9 cellular contexts compared by ENCODE assay signal in genomic region chr13:31538067-31539042, GRCh38.
DNase-seq lines count a peak whose midpoint lies in the region; ATAC-seq and TF ChIP-seq lines count a peak whose summit lies in the region.
"Had no signal": no experiment of that assay in that cellular context is flagged by ENCODE, and none has a peak within 500 bp of the region (broad histone marks: within the 10 kb centered on the region; RNA-seq: fewer than 3 reads in every experiment).

No MANE protein-coding gene starts in this region.

- H3K79me2 ChIP-seq in fibroblast of lung (ENCODE audit: control insufficient read depth, insufficient read depth, low read length): no peaks in the 10 kb centered on the region

- no TSS peak for BruUV-seq in Panc1 (replicated peaks; lab: Mats Ljungman, UMichigan)

- H3K9me3 Mint-ChIP-seq in stimulated activated memory B cell treated with anti-CD40 and anti-IgM and Interleukin-4, amounts not matched to agents 10 μg/mL and 1 μg/mL and 100 μg/mL, for 72 hours: peaks cover 5% of the 10 kb centered on the region

- no peaks in the 10 kb centered on the region for H3K36me3 ChIP-seq in Panc1 (ENCODE audit: control insufficient read depth, insufficient read depth, low read length)
- H3K36me3 ChIP-seq in fibroblast of lung (ENCODE audit: control insufficient read depth, insufficient read depth, low read length): no peaks in the 10 kb centered on the region
- no peaks in the 10 kb centered on the region for H3K36me3 ChIP-seq in thoracic aorta

- H3K27me3 Mint-ChIP-seq in stimulated activated memory B cell treated with anti-CD40 and anti-IgM and Interleukin-4, amounts not matched to agents 10 μg/mL and 1 μg/mL and 100 μg/mL, for 72 hours: no peaks in the 10 kb centered on the region

- no peak for ATAC-seq in Panc1
- no peak for ATAC-seq in thoracic aorta (ENCODE audit: insufficient number of reproducible peaks, low FRiP score, low read depth)
- no peak for ATAC-seq in stimulated activated memory B cell treated with anti-CD40 and anti-IgM and Interleukin-4, amounts not matched to agents 10 μg/mL and 1 μg/mL and 100 μg/mL, for 72 hours
- ATAC-seq in HG03571 (IDR thresholded peaks at IDR 0.05; ENCODE audit: unreplicated experiment): no peak

- POLR2A ChIA-PET in Panc1 (lab: Charles Lee): no interaction called here

- H3K4me2 ChIP-seq in fibroblast of lung (ENCODE audit: extremely low read depth, insufficient read depth, low read length): no peak overlapping the region

- DNase-seq in NCI-H1105 treated with DMSO at 0.1 percent for 48 hours (lab: John Stamatoyannopoulos, UW) (peak; percentile 10), NCI-H1105 (lab: John Stamatoyannopoulos, UW) (no peak), Panc1 (ENCODE audit: low read depth, low spot score) (no peak), fibroblast of lung (ENCODE audit: low read depth in 2 of 2) (peak; percentile 29 to 56), thoracic aorta (ENCODE audit: low spot score) (no peak)
- DNase-seq in activated CD4-positive, alpha-beta T cell treated with anti-CD3 and anti-CD28 coated beads for 48 hours: no peak

- no peaks in the 10 kb centered on the region for H3K9me3 ChIP-seq in Panc1 (ENCODE audit: control insufficient read depth, insufficient read depth, low read depth, low read length)
- H3K9me3 ChIP-seq in fibroblast of lung (ENCODE audit: control insufficient read depth, insufficient read depth, low read depth, low read length): no peaks in the 10 kb centered on the region
- no peaks in the 10 kb centered on the region for H3K9me3 ChIP-seq in thoracic aorta

- no peak overlapping the region for H3K9ac ChIP-seq in fibroblast of lung (ENCODE audit: insufficient read depth, low read length)

- H3K27me3 ChIP-seq in Panc1 (ENCODE audit: control insufficient read depth, insufficient read depth, low read length) (no peaks in the 10 kb centered on the region), fibroblast of lung (ENCODE audit: control insufficient read depth, insufficient read depth, low read length) (peaks cover 4% of the 10 kb centered on the region), thoracic aorta (replicated peaks; ENCODE audit: insufficient read depth) (no peaks in the 10 kb centered on the region)

- no peak overlapping the region for H3K4me3 Mint-ChIP-seq in stimulated activated memory B cell treated with anti-CD40 and anti-IgM and Interleukin-4, amounts not matched to agents 10 μg/mL and 1 μg/mL and 100 μg/mL, for 72 hours
- H3K4me3 Mint-ChIP-seq: B cell had no signal

- intact Hi-C loops in Panc1 (cut with micrococcal nuclease; ENCODE audit: unreplicated experiment): loop anchor here (5.0 kb wide), 1 partner anchor 204 kb away; no protein-coding TSS in a partner anchor

- H3K4me3 ChIP-seq in Panc1 (ENCODE audit: low read depth in 2 of 2, low read length in 2 of 2): no peak overlapping the region
- no peak overlapping the region for H3K4me3 ChIP-seq in fibroblast of lung (replicated peaks in 1 of 4; ENCODE audit: control extremely low read depth in 1 of 4, insufficient read depth in 1 of 4, low read depth in 3 of 4, low read length in 4 of 4)
- no peak overlapping the region for H3K4me3 ChIP-seq in thoracic aorta

- H3K27ac ChIP-seq in Panc1 (ENCODE audit: low read length) (no peak overlapping the region), fibroblast of lung (ENCODE audit: insufficient read depth, low read length) (no peak overlapping the region), thoracic aorta (no peak overlapping the region)

- TF ChIP-seq CTCF in Panc1 (IDR thresholded peaks at IDR 0.05): peak; percentile 47
- peak; percentile 68 to 74 for TF ChIP-seq CTCF in fibroblast of lung (conservative IDR thresholded peaks at IDR 0.05 in 1 of 2, IDR thresholded peaks at IDR 0.05 in 1 of 2; ENCODE audit: low read depth in 1 of 2, low read length in 2 of 2)
- peak; percentile 31 for TF ChIP-seq CTCF in thoracic aorta (IDR thresholded peaks at IDR 0.05)

- no peaks in the 10 kb centered on the region for H3K4me1 Mint-ChIP-seq in stimulated activated memory B cell treated with anti-CD40 and anti-IgM and Interleukin-4, amounts not matched to agents 10 μg/mL and 1 μg/mL and 100 μg/mL, for 72 hours
- H3K4me1 Mint-ChIP-seq: B cell had no signal

- CTCF ChIA-PET in Panc1 (lab: Charles Lee): interaction anchor here (0.6 kb wide), 1 partner anchor 147 kb away, joined by 3 read pairs; no protein-coding TSS in a partner anchor

- no peak overlapping the region for H3K27ac Mint-ChIP-seq in stimulated activated memory B cell treated with anti-CD40 and anti-IgM and Interleukin-4, amounts not matched to agents 10 μg/mL and 1 μg/mL and 100 μg/mL, for 72 hours
- H3K27ac Mint-ChIP-seq: B cell had no signal

- in situ Hi-C loops in Panc1 (cut with HindIII; ENCODE audit: low pct_unique_long_range_greater_than_20kb, low sequenced_read_pairs): no loop called here

- H3K4me1 ChIP-seq in Panc1 (ENCODE audit: control insufficient read depth, insufficient read depth, low read length): no peaks in the 10 kb centered on the region; the same call in 1 of the 2 replicates
- H3K4me1 ChIP-seq in fibroblast of lung (ENCODE audit: control insufficient read depth, extremely low read depth, insufficient read depth, low read length): no peaks in the 10 kb centered on the region
- no peaks in the 10 kb centered on the region for H3K4me1 ChIP-seq in thoracic aorta (ENCODE audit: control insufficient read depth in 1 of 2, low read depth in 2 of 2)

- H4K20me1 ChIP-seq in fibroblast of lung (ENCODE audit: control insufficient read depth, extremely low read depth, insufficient read depth, low read length): no peaks in the 10 kb centered on the region

- no peaks in the 10 kb centered on the region for H3K36me3 Mint-ChIP-seq in stimulated activated memory B cell treated with anti-CD40 and anti-IgM and Interleukin-4, amounts not matched to agents 10 μg/mL and 1 μg/mL and 100 μg/mL, for 72 hours

- H2AFZ ChIP-seq in fibroblast of lung (ENCODE audit: low read length): no peak overlapping the region

Comparison
In these comparisons a context has a peak if more than half of its experiments do, and no peak if none do; other contexts are left out.
1. DNase-seq: peak in NCI-H1105 treated with DMSO at 0.1 percent for 48 hours (single experiment) and fibroblast of lung (2 of 2); none in NCI-H1105 (single experiment), Panc1 (single experiment), thoracic aorta (single experiment) and activated CD4-positive, alpha-beta T cell treated with anti-CD3 and anti-CD28 coated beads for 48 hours (single experiment).
2. Peak in every context shown above with its lines, with median percentiles within 50 percentile points of each other: CTCF ChIP-seq.